ENCODE assay signal across 9 cellular contexts in genomic region chr20:48787861-48788375, GRCh38. TPM values are rescaled to one million over a fixed set of nuclear protein-coding genes. Genes with fewer than 3 reads are reported as not detected.
DNase-seq lines count a peak whose midpoint lies in the region; ATAC-seq lines count a peak whose summit lies in the region.
"Had no signal": no experiment of that assay in that cellular context is flagged by ENCODE, and none has a peak within 500 bp of the region (broad histone marks: within the 10 kb centered on the region; RNA-seq: fewer than 3 reads in every experiment).

No MANE protein-coding gene starts in this region.

- peak overlapping the region; percentile 10; the same call in 1 of the 2 replicates for H3K4me3 ChIP-seq in GM08714 (ENCODE audit: low read length)
- H3K4me3 ChIP-seq in mesendoderm (ENCODE audit: low read length), result no peak overlapping the region
- H3K4me3 ChIP-seq: PC-9 had no signal

- H3K4ac ChIP-seq in mesendoderm (ENCODE audit: low read depth, low read length), result no peak overlapping the region

- no CpG with 5 or more reads among the region's 9 CpGs for WGBS in mesendoderm (ENCODE audit: extremely low coverage, insufficient coverage, low lambda C conversion rate)

- H3K36me3 ChIP-seq in mesendoderm (ENCODE audit: control insufficient read depth, insufficient read depth, low read length), result no peaks in the 10 kb centered on the region

- H3K9me3 Mint-ChIP-seq in activated T-helper 2 cell treated with anti-CD3 and anti-CD28 coated beads, Interferon-gamma antibody, Interleukin-2, Interleukin-4, amounts not matched to agents 10 μg/mL and 5 μg/mL and 100 μg/mL, durations not matched to agents 14 hours and 24 hours and 36 hours, result no peaks in the 10 kb centered on the region

- peak overlapping the region; percentile 38 for H3K27ac Mint-ChIP-seq in activated T-helper 2 cell treated with anti-CD3 and anti-CD28 coated beads, Interferon-gamma antibody, Interleukin-2, Interleukin-4, amounts not matched to agents 10 μg/mL and 5 μg/mL and 100 μg/mL, durations not matched to agents 14 hours and 24 hours and 36 hours

- peaks cover 41% of the 10 kb centered on the region for H3K79me1 ChIP-seq in mesendoderm (ENCODE audit: low read length)

- no peak overlapping the region for H3K4me3 Mint-ChIP-seq in activated T-helper 2 cell treated with anti-CD3 and anti-CD28 coated beads, Interferon-gamma antibody, Interleukin-2, Interleukin-4, amounts not matched to agents 10 μg/mL and 5 μg/mL and 100 μg/mL, durations not matched to agents 14 hours and 24 hours and 36 hours (ENCODE audit: low read depth)

- H3K56ac ChIP-seq in mesendoderm (ENCODE audit: low read length), result no peak overlapping the region

- H2AK5ac ChIP-seq in mesendoderm (ENCODE audit: low read length), result no peak overlapping the region

- H3K27ac ChIP-seq in mesendoderm (ENCODE audit: low read depth, low read length), result peak overlapping the region; percentile 45
- H3K27ac ChIP-seq: PC-9 had no signal

- no peak overlapping the region for H3K9ac ChIP-seq in mesendoderm (ENCODE audit: low read length)

- ATAC-seq in HG03432 (IDR thresholded peaks at IDR 0.05; ENCODE audit: unreplicated experiment), result peak; percentile 14
- ATAC-seq in GM19455 (IDR thresholded peaks at IDR 0.05; ENCODE audit: unreplicated experiment), result no peak

- peak overlapping the region; percentile 20 for H3K18ac ChIP-seq in mesendoderm (ENCODE audit: low read length)

- peaks cover 15% of the 10 kb centered on the region for H3K36me3 Mint-ChIP-seq in activated T-helper 2 cell treated with anti-CD3 and anti-CD28 coated beads, Interferon-gamma antibody, Interleukin-2, Interleukin-4, amounts not matched to agents 10 μg/mL and 5 μg/mL and 100 μg/mL, durations not matched to agents 14 hours and 24 hours and 36 hours (ENCODE audit: low read depth)

- H3K4me2 ChIP-seq in mesendoderm (ENCODE audit: low read length), result no peak overlapping the region
- H3K4me2 ChIP-seq: PC-9 had no signal

- no peaks in the 10 kb centered on the region for H3K27me3 ChIP-seq in mesendoderm (ENCODE audit: insufficient read depth, low read length, poor library complexity)

- no peak overlapping the region for H4K8ac ChIP-seq in mesendoderm (ENCODE audit: low read depth, low read length)

- H2BK5ac ChIP-seq in mesendoderm (ENCODE audit: low read length), result no peak overlapping the region

- H3K4me1 ChIP-seq in mesendoderm (ENCODE audit: control insufficient read depth, low read depth, low read length), result no peaks in the 10 kb centered on the region

- H2BK15ac ChIP-seq in mesendoderm (replicated peaks; ENCODE audit: low read depth), result no peak overlapping the region

- DNase-seq in activated T-helper 2 cell treated with anti-CD3 and anti-CD28 coated beads, Interferon-gamma antibody, Interleukin-2, Interleukin-4, amounts not matched to agents 10 μg/mL and 5 μg/mL and 100 μg/mL, durations not matched to agents 14 hours and 24 hours and 36 hours (ENCODE audit: low spot score), result no peak
- DNase-seq in mesendoderm (peak; percentile 80), epidermal melanocyte (ENCODE audit: insufficient read length, low spot score) (no peak), NCI-H128 (lab: John Stamatoyannopoulos, UW; ENCODE audit: unreplicated experiment) (no peak)
- DNase-seq in effector CD8-positive, alpha-beta T cell (lab: John Stamatoyannopoulos, UW), result no peak

- H4K5ac ChIP-seq in mesendoderm (ENCODE audit: low read length), result no peak overlapping the region

- H3K23ac ChIP-seq in mesendoderm (ENCODE audit: low read length), result no peak overlapping the region

- peaks cover 59% of the 10 kb centered on the region for H3K4me1 Mint-ChIP-seq in activated T-helper 2 cell treated with anti-CD3 and anti-CD28 coated beads, Interferon-gamma antibody, Interleukin-2, Interleukin-4, amounts not matched to agents 10 μg/mL and 5 μg/mL and 100 μg/mL, durations not matched to agents 14 hours and 24 hours and 36 hours (ENCODE audit: low read depth)

- peaks cover 2% of the 10 kb centered on the region for H3K27me3 Mint-ChIP-seq in activated T-helper 2 cell treated with anti-CD3 and anti-CD28 coated beads, Interferon-gamma antibody, Interleukin-2, Interleukin-4, amounts not matched to agents 10 μg/mL and 5 μg/mL and 100 μg/mL, durations not matched to agents 14 hours and 24 hours and 36 hours (ENCODE audit: low read depth)

- H2BK120ac ChIP-seq in mesendoderm (ENCODE audit: low read depth, low read length), result no peak overlapping the region

- H3K79me2 ChIP-seq in mesendoderm (ENCODE audit: control insufficient read depth, insufficient read depth, low read length), result peaks cover 47% of the 10 kb centered on the region

- intact Hi-C loops in activated T-helper 2 cell treated with anti-CD3 and anti-CD28 coated beads, Interferon-gamma antibody, Interleukin-2, Interleukin-4, amounts not matched to agents 10 μg/mL and 5 μg/mL and 100 μg/mL, durations not matched to agents 14 hours and 24 hours and 36 hours (cut with micrococcal nuclease), result no loop called here

RNA-seq across cellular contexts. Expression of gene PREX1, which starts 39.9 kb away (rescaled TPM):
- 80.3 and 83.9 TPM in 2 replicates for total RNA-seq in activated T-helper 2 cell treated with anti-CD3 and anti-CD28 coated beads, Interferon-gamma antibody, Interleukin-2, Interleukin-4, amounts not matched to agents 10 μg/mL and 5 μg/mL and 100 μg/mL, durations not matched to agents 14 hours and 24 hours and 36 hours
- 20.7 TPM for polyA plus RNA-seq in mesendoderm (2013, experiment 1 of 2)
- polyA plus RNA-seq in mesendoderm (2013, experiment 2 of 2), result 19.7 TPM
